In the genomic region with DNA sequence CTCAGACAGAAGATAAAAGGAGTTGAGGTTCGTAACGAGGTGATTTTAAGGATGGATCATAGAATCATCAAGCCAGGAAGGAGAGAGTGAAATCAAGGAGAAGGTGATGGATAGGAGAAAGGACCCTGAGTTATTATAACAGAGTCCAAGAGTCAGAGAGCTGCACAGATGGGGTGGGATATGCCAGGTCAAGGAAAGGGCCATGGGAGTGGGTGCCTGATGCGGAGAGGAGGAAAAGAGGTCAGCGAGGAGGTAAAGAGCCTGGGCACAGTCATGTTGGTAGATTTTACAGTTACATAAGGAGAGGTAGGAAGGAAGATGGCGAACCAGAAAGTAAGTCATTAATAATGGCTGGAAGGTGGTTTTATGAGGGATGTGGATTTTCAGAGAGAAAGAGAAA, we compare ENCODE assay signal across 6 cellular contexts.
"Had no signal": no experiment of that assay in that cellular context is flagged by ENCODE, and none has a peak within 500 bp of the region (broad histone marks: within the 10 kb centered on the region; RNA-seq: fewer than 3 reads in every experiment).

No MANE protein-coding gene starts in this region.

- H3K27ac Mint-ChIP-seq: H9 had no signal

- DNase-seq: GOT3, H9, HCEC 1CT, IMR-90, KG1 had no signal

- ATAC-seq: K562 had no signal

- H3K4me3 ChIP-seq: K562 had no signal

- H3K4me3 Mint-ChIP-seq: H9 had no signal

- H3K4me1 Mint-ChIP-seq: H9 had no signal
